34 cellular contexts compared by ENCODE assay signal in the genomic region with DNA sequence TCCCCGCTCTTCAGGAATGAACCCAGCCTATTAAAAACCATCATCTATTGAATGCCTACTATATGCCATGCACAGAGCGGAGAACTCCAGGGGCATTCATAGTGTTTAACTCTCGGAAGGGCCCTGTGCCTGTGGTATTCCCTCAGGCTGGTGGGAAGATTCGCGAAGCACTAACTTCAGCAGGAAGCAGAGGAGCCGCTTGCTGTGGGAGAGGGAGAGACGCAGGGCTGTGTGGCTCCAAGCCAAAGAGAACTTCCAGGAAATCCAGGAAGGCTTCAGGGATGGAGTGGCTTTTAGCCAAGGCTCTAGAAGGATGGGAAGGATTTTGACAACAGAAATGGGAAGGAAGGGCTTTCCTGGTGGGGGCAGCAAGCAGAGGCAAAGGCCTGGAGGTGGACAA.
"Had no signal": no experiment of that assay in that cellular context is flagged by ENCODE, and none has a peak within 500 bp of the region (broad histone marks: within the 10 kb centered on the region; RNA-seq: fewer than 3 reads in every experiment).

No MANE protein-coding gene starts in this region.

- H3K4me1 ChIP-seq: body of pancreas, colonic mucosa, foreskin keratinocyte, gastrocnemius medialis had no signal

- H3K4me3 ChIP-seq: adrenal gland, body of pancreas, colonic mucosa, dorsolateral prefrontal cortex, esophagus muscularis mucosa, gastrocnemius medialis had no signal

- H3K4me1 Mint-ChIP-seq: activated CD4-positive, alpha-beta T cell treated with anti-CD3 and anti-CD28 coated beads for 36 hours; activated CD4-positive, alpha-beta T cell treated with anti-CD3 and anti-CD28 coated beads, Interleukin-2, amount 10 ng/mL, durations not matched to agents 24 days and 14 days; activated CD8-positive, alpha-beta memory T cell treated with anti-CD3 and anti-CD28 coated beads, Interleukin-2, amount 10 ng/mL, durations not matched to agents 7 days and 5 days; activated naive CD4-positive, alpha-beta T cell treated with anti-CD3 and anti-CD28 coated beads, Interleukin-2, amount 50 U/mL, for 24 hours; activated naive CD8-positive, alpha-beta T cell treated with anti-CD3 and anti-CD28 coated beads for 36 hours; activated naive CD8-positive, alpha-beta T cell treated with anti-CD3 and anti-CD28 coated beads, Interleukin-2, amount 50 U/mL, for 24 hours had no signal

- H3K9me3 ChIP-seq: adrenal gland, colonic mucosa, gastrocnemius medialis had no signal

- H3K27me3 ChIP-seq: adrenal gland, body of pancreas, colonic mucosa, dorsolateral prefrontal cortex, esophagus muscularis mucosa, gastrocnemius medialis had no signal

- H3K4me3 Mint-ChIP-seq: activated CD4-positive, alpha-beta memory T cell treated with anti-CD3 and anti-CD28 coated beads for 36 hours; activated CD4-positive, alpha-beta T cell treated with anti-CD3 and anti-CD28 coated beads for 36 hours; activated CD4-positive, alpha-beta T cell treated with anti-CD3 and anti-CD28 coated beads, Interleukin-2, amount 10 ng/mL, durations not matched to agents 24 days and 14 days; activated CD8-positive, alpha-beta memory T cell treated with anti-CD3 and anti-CD28 coated beads, Interleukin-2, amount 10 ng/mL, durations not matched to agents 7 days and 5 days; activated CD8-positive, alpha-beta T cell treated with anti-CD3 and anti-CD28 coated beads, Interleukin-2, amount 10 ng/mL, durations not matched to agents 7 days and 5 days; activated naive CD4-positive, alpha-beta T cell treated with anti-CD3 and anti-CD28 coated beads for 36 hours; activated naive CD4-positive, alpha-beta T cell treated with anti-CD3 and anti-CD28 coated beads, Interleukin-2, amount 50 U/mL, for 24 hours; activated naive CD8-positive, alpha-beta T cell treated with anti-CD3 and anti-CD28 coated beads for 36 hours; activated naive CD8-positive, alpha-beta T cell treated with anti-CD3 and anti-CD28 coated beads, Interleukin-2, amount 50 U/mL, for 24 hours; activated T-helper 1 cell treated with anti-CD3 and anti-CD28 coated beads, Interleukin-12 subunit alpha, Interleukin-12 subunit beta, Interleukin-2, Interleukin-4 antibody, amounts not matched to agents 30 ng/mL and 10 ng/mL and 1 ng/mL, durations not matched to agents 14 hours and 24 hours and 36 hours; endodermal cell had no signal

- H3K9me3 Mint-ChIP-seq: activated naive CD4-positive, alpha-beta T cell treated with anti-CD3 and anti-CD28 coated beads, Interleukin-2, amount 50 U/mL, for 24 hours had no signal

- ATAC-seq: activated CD4-positive, alpha-beta T cell treated with anti-CD3 and anti-CD28 coated beads for 36 hours; activated CD8-positive, alpha-beta memory T cell treated with anti-CD3 and anti-CD28 coated beads, Interleukin-2, amount 10 ng/mL, durations not matched to agents 7 days and 5 days; activated CD8-positive, alpha-beta T cell treated with anti-CD3 and anti-CD28 coated beads, Interleukin-2, amount 10 ng/mL, durations not matched to agents 7 days and 5 days; activated naive CD8-positive, alpha-beta T cell treated with anti-CD3 and anti-CD28 coated beads, Interleukin-2, amount 50 U/mL, for 24 hours; body of pancreas; foreskin keratinocyte; gastrocnemius medialis had no signal

- DNase-seq: activated CD4-positive, alpha-beta memory T cell treated with anti-CD3 and anti-CD28 coated beads for 36 hours; activated CD4-positive, alpha-beta T cell treated with anti-CD3 and anti-CD28 coated beads for 36 hours; activated CD4-positive, alpha-beta T cell treated with anti-CD3 and anti-CD28 coated beads, Interleukin-2, amount 10 ng/mL, durations not matched to agents 24 days and 14 days; activated CD4-positive, CD25-positive, alpha-beta regulatory T cell; activated CD4-positive, CD25-positive, alpha-beta regulatory T cell treated with anti-CD3 and anti-CD28 coated beads, Interleukin-2, amount 50 U/mL, for 72 hours; activated CD8-positive, alpha-beta memory T cell treated with anti-CD3 and anti-CD28 coated beads, Interleukin-2, amount 10 ng/mL, durations not matched to agents 7 days and 5 days; activated CD8-positive, alpha-beta memory T cell treated with anti-CD3 and anti-CD28 coated beads, Interleukin-2, amount 50 U/mL, for 4 hours; activated CD8-positive, alpha-beta T cell treated with anti-CD3 and anti-CD28 coated beads, Interleukin-2, amount 10 ng/mL, durations not matched to agents 7 days and 5 days; activated effector memory CD4-positive, alpha-beta T cell treated with anti-CD3 and anti-CD28 coated beads, Interleukin-2, amount 50 U/mL, for 16 hours; activated naive CD4-positive, alpha-beta T cell treated with anti-CD3 and anti-CD28 coated beads for 36 hours; activated naive CD8-positive, alpha-beta T cell treated with anti-CD3 and anti-CD28 coated beads for 36 hours; activated naive CD8-positive, alpha-beta T cell treated with anti-CD3 and anti-CD28 coated beads, Interleukin-2, amount 50 U/mL, for 24 hours; activated T-cell treated with anti-CD3 and anti-CD28 coated beads, Interleukin-2, amount 50 U/mL, for 1 hour; activated T-cell treated with anti-CD3 and anti-CD28 coated beads, Interleukin-2, amount 50 U/mL, for 48 hours; adrenal gland; amygdala; aorta; body of pancreas; caudate nucleus; cerebellar nuclear complex; colonic mucosa; effector memory CD4-positive, alpha-beta T cell; endodermal cell; erythroblast; foreskin keratinocyte; gastrocnemius medialis; glutamatergic neuron; T-helper 1 cell; T-helper 2 cell had no signal

- H3K27me3 Mint-ChIP-seq: activated CD4-positive, alpha-beta memory T cell treated with anti-CD3 and anti-CD28 coated beads for 36 hours; activated naive CD4-positive, alpha-beta T cell treated with anti-CD3 and anti-CD28 coated beads, Interleukin-2, amount 50 U/mL, for 24 hours; activated naive CD8-positive, alpha-beta T cell treated with anti-CD3 and anti-CD28 coated beads for 36 hours had no signal

- H3K27ac ChIP-seq: adrenal gland, body of pancreas, colonic mucosa, dorsolateral prefrontal cortex, foreskin keratinocyte, gastrocnemius medialis had no signal

- H3K36me3 ChIP-seq: adrenal gland, colonic mucosa, esophagus muscularis mucosa, gastrocnemius medialis had no signal

- H3K27ac Mint-ChIP-seq: activated CD4-positive, alpha-beta memory T cell treated with anti-CD3 and anti-CD28 coated beads for 36 hours; activated CD4-positive, alpha-beta T cell treated with anti-CD3 and anti-CD28 coated beads for 36 hours; activated CD4-positive, alpha-beta T cell treated with anti-CD3 and anti-CD28 coated beads, Interleukin-2, amount 10 ng/mL, durations not matched to agents 24 days and 14 days; activated CD8-positive, alpha-beta memory T cell treated with anti-CD3 and anti-CD28 coated beads, Interleukin-2, amount 10 ng/mL, durations not matched to agents 7 days and 5 days; activated CD8-positive, alpha-beta T cell treated with anti-CD3 and anti-CD28 coated beads, Interleukin-2, amount 10 ng/mL, durations not matched to agents 7 days and 5 days; activated naive CD4-positive, alpha-beta T cell treated with anti-CD3 and anti-CD28 coated beads for 36 hours; activated naive CD4-positive, alpha-beta T cell treated with anti-CD3 and anti-CD28 coated beads, Interleukin-2, amount 50 U/mL, for 24 hours; activated naive CD8-positive, alpha-beta T cell treated with anti-CD3 and anti-CD28 coated beads for 36 hours; activated naive CD8-positive, alpha-beta T cell treated with anti-CD3 and anti-CD28 coated beads, Interleukin-2, amount 50 U/mL, for 24 hours; activated T-helper 1 cell treated with anti-CD3 and anti-CD28 coated beads, Interleukin-12 subunit alpha, Interleukin-12 subunit beta, Interleukin-2, Interleukin-4 antibody, amounts not matched to agents 30 ng/mL and 10 ng/mL and 1 ng/mL, durations not matched to agents 14 hours and 24 hours and 36 hours; activated T-helper 2 cell treated with anti-CD3 and anti-CD28 coated beads, Interferon-gamma antibody, Interleukin-2, Interleukin-4, amounts not matched to agents 10 μg/mL and 5 μg/mL and 100 μg/mL, durations not matched to agents 14 hours and 24 hours and 36 hours; endodermal cell had no signal
